ENCODE assay signal across 1 cellular context in genomic region chr6:50816115-50816675, GRCh38.
TF ChIP-seq lines count a peak whose summit lies in the region.

No MANE protein-coding gene starts in this region.

TF ChIP-seq in GM23338, 12 proteins besides CTCF, POLR2A, EP300 and RAD21 (continued from another document):
- TF ChIP-seq ZNF462 (CRISPR knock-in tag; IDR thresholded peaks at IDR 0.05) (no peak), CREB1 (CRISPR knock-in tag; IDR thresholded peaks at IDR 0.05; ENCODE audit: low read depth) (no peak), EZH2 (IDR thresholded peaks at IDR 0.05; ENCODE audit: low read depth, unreplicated experiment) (no peak), ETS1 (IDR thresholded peaks at IDR 0.05) (no peak)
